ENCODE assay signal across 28 cellular contexts in genomic region chr10:70894416-70894815, GRCh38.
"Had no signal": no experiment of that assay in that cellular context is flagged by ENCODE, and none has a peak within 500 bp of the region (broad histone marks: within the 10 kb centered on the region; RNA-seq: fewer than 3 reads in every experiment).

No MANE protein-coding gene starts in this region.

- H3K9me3 Mint-ChIP-seq: naive thymus-derived CD4-positive, alpha-beta T cell; natural killer cell; nephron; stimulated activated memory B cell treated with anti-CD40 and anti-IgM and Interleukin-4, amounts not matched to agents 10 μg/mL and 1 μg/mL and 100 μg/mL, for 72 hours; stimulated activated naive CD8-positive, alpha-beta T cell treated with anti-CD3 and anti-CD28 coated beads, Interleukin-15, amount 100 ng/mL, for 72 hours had no signal

- H3K27ac ChIP-seq: neural progenitor cell, ovary, parathyroid adenoma, psoas muscle, right lobe of liver, suprapubic skin, testis, tibial artery, transverse colon, upper lobe of left lung, vagina had no signal

- H3K27me3 Mint-ChIP-seq: naive thymus-derived CD4-positive, alpha-beta T cell; stimulated activated memory B cell treated with anti-CD40 and anti-IgM and Interleukin-4, amounts not matched to agents 10 μg/mL and 1 μg/mL and 100 μg/mL, for 72 hours; stimulated activated naive CD8-positive, alpha-beta T cell treated with anti-CD3 and anti-CD28 coated beads, Interleukin-15, amount 100 ng/mL, for 72 hours had no signal

- H2AFZ ChIP-seq: neural progenitor cell, parathyroid adenoma had no signal

- H3K36me3 ChIP-seq: neural progenitor cell, ovary, right lobe of liver, suprapubic skin, tibial artery, transverse colon, upper lobe of left lung, vagina had no signal

- H3K27ac Mint-ChIP-seq: natural killer cell; nephron; neural progenitor cell; progenitor cell of endocrine pancreas; stimulated activated memory B cell treated with anti-CD40 and anti-IgM and Interleukin-4, amounts not matched to agents 10 μg/mL and 1 μg/mL and 100 μg/mL, for 72 hours had no signal

- H3K4me3 ChIP-seq: neural progenitor cell, ovary, psoas muscle, right lobe of liver, suprapubic skin, testis, tibial artery, transverse colon, upper lobe of left lung, vagina had no signal

- H3K9ac ChIP-seq: neural progenitor cell, parathyroid adenoma had no signal

- ATAC-seq: naive thymus-derived CD4-positive, alpha-beta T cell; natural killer cell; psoas muscle; right cardiac atrium; right lobe of liver; stimulated activated memory B cell treated with anti-CD40 and anti-IgM and Interleukin-4, amounts not matched to agents 10 μg/mL and 1 μg/mL and 100 μg/mL, for 72 hours; stimulated activated naive CD8-positive, alpha-beta T cell treated with anti-CD3 and anti-CD28 coated beads, Interleukin-15, amount 100 ng/mL, for 72 hours; stimulated activated naive CD8-positive, alpha-beta T cell treated with anti-CD3 and anti-CD28 coated beads, Interleukin-15, Interleukin-2, amounts not matched to agents 100 U/mL and 50 U/mL, for 24 hours had no signal

- H3K27me3 ChIP-seq: neural progenitor cell, ovary, right lobe of liver, suprapubic skin, testis, tibial artery, transverse colon, upper lobe of left lung, vagina had no signal

- H3K4me3 Mint-ChIP-seq: naive thymus-derived CD4-positive, alpha-beta T cell; natural killer cell; nephron; neural progenitor cell; stimulated activated memory B cell treated with anti-CD40 and anti-IgM and Interleukin-4, amounts not matched to agents 10 μg/mL and 1 μg/mL and 100 μg/mL, for 72 hours; stimulated activated naive CD8-positive, alpha-beta T cell treated with anti-CD3 and anti-CD28 coated beads, Interleukin-15, amount 100 ng/mL, for 72 hours had no signal

- H3K79me2 ChIP-seq: parathyroid adenoma had no signal

- DNase-seq: naive thymus-derived CD4-positive, alpha-beta T cell; natural killer cell; occipital lobe; ovary; psoas muscle; right cardiac atrium; right lobe of liver; small intestine; stimulated activated CD4-positive, alpha-beta T cell treated with anti-CD3 and anti-CD28 coated beads, Interleukin-15, amount 100 ng/mL, for 24 hours; stimulated activated CD4-positive, alpha-beta T cell treated with anti-CD3 and anti-CD28 coated beads, Interleukin-2, amount 100 ng/mL, for 24 hours; stimulated activated CD4-positive, alpha-beta T cell treated with anti-CD3 and anti-CD28 coated beads, Interleukin-4, amount 100 ng/mL, for 1 hour; stimulated activated CD4-positive, alpha-beta T cell treated with anti-CD3 and anti-CD28 coated beads, Interleukin-4, amount 100 ng/mL, for 4 hours; stimulated activated CD8-positive, alpha-beta memory T cell treated with anti-CD3 and anti-CD28 coated beads, Interleukin-4, amount 100 ng/mL, for 48 hours; stimulated activated naive CD4-positive, alpha-beta T cell; stimulated activated naive CD8-positive, alpha-beta T cell treated with anti-CD3 and anti-CD28 coated beads, Interleukin-15, amount 100 ng/mL, for 72 hours; stimulated activated naive CD8-positive, alpha-beta T cell treated with anti-CD3 and anti-CD28 coated beads, Interleukin-15, Interleukin-2, amounts not matched to agents 100 U/mL and 50 U/mL, for 24 hours; substantia nigra; testis; tibial artery; transverse colon; upper lobe of left lung had no signal

- H3K9me3 ChIP-seq: ovary, psoas muscle, right lobe of liver, suprapubic skin, testis, tibial artery, transverse colon, upper lobe of left lung, vagina had no signal

- H3K36me3 Mint-ChIP-seq: naive thymus-derived CD4-positive, alpha-beta T cell; natural killer cell; neural progenitor cell; stimulated activated memory B cell treated with anti-CD40 and anti-IgM and Interleukin-4, amounts not matched to agents 10 μg/mL and 1 μg/mL and 100 μg/mL, for 72 hours had no signal

- H3K4me1 ChIP-seq: suprapubic skin, tibial artery, vagina had no signal

- H3K4me2 ChIP-seq: neural progenitor cell had no signal

- H3K4me1 Mint-ChIP-seq: natural killer cell; stimulated activated memory B cell treated with anti-CD40 and anti-IgM and Interleukin-4, amounts not matched to agents 10 μg/mL and 1 μg/mL and 100 μg/mL, for 72 hours had no signal

- FAIRE-seq: small intestine had no signal
